ENCODE assay signal across 9 cellular contexts in genomic region chr4:131644619-131645018, GRCh38.
DNase-seq lines count a peak whose midpoint lies in the region; ATAC-seq and TF ChIP-seq lines count a peak whose summit lies in the region.
"Had no signal": no experiment of that assay in that cellular context is flagged by ENCODE, and none has a peak within 500 bp of the region (broad histone marks: within the 10 kb centered on the region; RNA-seq: fewer than 3 reads in every experiment).

No MANE protein-coding gene starts in this region.

- H3K36me3 ChIP-seq in RWPE2 (ENCODE audit: low read depth), result no peaks in the 10 kb centered on the region

- no peaks in the 10 kb centered on the region for H3K27me3 ChIP-seq in RWPE2 (ENCODE audit: insufficient read depth, poor library complexity, severe bottlenecking)

- peaks cover 17% of the 10 kb centered on the region for H3K9me3 Mint-ChIP-seq in natural killer cell treated with Interleukin-12 subunit alpha and Interleukin-12 subunit beta and Interleukin-15 and Interleukin-18, amount 100 ng/mL, for 72 hours
- H3K9me3 Mint-ChIP-seq in activated CD8-positive, alpha-beta T cell treated with anti-CD3 and anti-CD28 coated beads for 36 hours, result peaks cover 5% of the 10 kb centered on the region

- H3K9me3 ChIP-seq in RWPE2 (ENCODE audit: severe bottlenecking), result no peaks in the 10 kb centered on the region

- no peaks in the 10 kb centered on the region for H3K27me3 Mint-ChIP-seq in natural killer cell treated with Interleukin-12 subunit alpha and Interleukin-12 subunit beta and Interleukin-15 and Interleukin-18, amount 100 ng/mL, for 72 hours
- no peaks in the 10 kb centered on the region for H3K27me3 Mint-ChIP-seq in activated CD8-positive, alpha-beta T cell treated with anti-CD3 and anti-CD28 coated beads for 36 hours

- H3K36me3 Mint-ChIP-seq in natural killer cell treated with Interleukin-12 subunit alpha and Interleukin-12 subunit beta and Interleukin-15 and Interleukin-18, amount 100 ng/mL, for 72 hours, result no peaks in the 10 kb centered on the region
- H3K36me3 Mint-ChIP-seq in activated CD8-positive, alpha-beta T cell treated with anti-CD3 and anti-CD28 coated beads for 36 hours (ENCODE audit: low read depth), result no peaks in the 10 kb centered on the region

- POLR2A ChIA-PET in activated CD8-positive, alpha-beta T cell treated with anti-CD3 and anti-CD28 coated beads for 36 hours (lab: Charles Lee), result no interaction called here

- no peak overlapping the region for H3K27ac Mint-ChIP-seq in natural killer cell treated with Interleukin-12 subunit alpha and Interleukin-12 subunit beta and Interleukin-15 and Interleukin-18, amount 100 ng/mL, for 72 hours
- no peak overlapping the region for H3K27ac Mint-ChIP-seq in activated CD8-positive, alpha-beta T cell treated with anti-CD3 and anti-CD28 coated beads for 36 hours

- no peak overlapping the region for H3K4me3 ChIP-seq in RWPE2 (ENCODE audit: severe bottlenecking)

- no peak overlapping the region for H3K4me3 Mint-ChIP-seq in natural killer cell treated with Interleukin-12 subunit alpha and Interleukin-12 subunit beta and Interleukin-15 and Interleukin-18, amount 100 ng/mL, for 72 hours
- no peak overlapping the region for H3K4me3 Mint-ChIP-seq in activated CD8-positive, alpha-beta T cell treated with anti-CD3 and anti-CD28 coated beads for 36 hours

- CTCF ChIA-PET in activated CD8-positive, alpha-beta T cell treated with anti-CD3 and anti-CD28 coated beads for 36 hours (lab: Charles Lee), result no interaction called here

- ATAC-seq in RWPE2 (ENCODE audit: low read depth) (peak; percentile 73; the same call in 2 of the 3 replicates), HG03521 (IDR thresholded peaks at IDR 0.05; ENCODE audit: unreplicated experiment) (no peak), GM18909 (IDR thresholded peaks at IDR 0.05; ENCODE audit: poor library complexity, unreplicated experiment) (no peak)
- no peak for ATAC-seq in natural killer cell treated with Interleukin-12 subunit alpha and Interleukin-12 subunit beta and Interleukin-15 and Interleukin-18, amount 100 ng/mL, for 72 hours
- no peak for ATAC-seq in activated CD8-positive, alpha-beta T cell treated with anti-CD3 and anti-CD28 coated beads for 36 hours

- H3K4me1 Mint-ChIP-seq in natural killer cell treated with Interleukin-12 subunit alpha and Interleukin-12 subunit beta and Interleukin-15 and Interleukin-18, amount 100 ng/mL, for 72 hours (ENCODE audit: low read depth in 2 of 2), result no peaks in the 10 kb centered on the region
- no peaks in the 10 kb centered on the region for H3K4me1 Mint-ChIP-seq in activated CD8-positive, alpha-beta T cell treated with anti-CD3 and anti-CD28 coated beads for 36 hours (ENCODE audit: low read depth)

- TF ChIP-seq CTCF in RWPE2 (IDR thresholded peaks at IDR 0.05; ENCODE audit: poor library complexity, severe bottlenecking), result peak; percentile 79
- TF ChIP-seq CTCF in activated CD8-positive, alpha-beta T cell treated with anti-CD3 and anti-CD28 coated beads for 36 hours (IDR thresholded peaks at IDR 0.05), result no peak

- H3K4me1 ChIP-seq in RWPE2 (ENCODE audit: insufficient read depth, poor library complexity, severe bottlenecking), result no peaks in the 10 kb centered on the region

- no peak overlapping the region for H3K27ac ChIP-seq in RWPE2 (ENCODE audit: poor library complexity, severe bottlenecking)

- intact Hi-C loops in activated CD8-positive, alpha-beta T cell treated with anti-CD3 and anti-CD28 coated beads for 36 hours (cut with micrococcal nuclease), result no loop called here

- peak; percentile 29 for DNase-seq in A172 (ENCODE audit: low spot score)
- DNase-seq in H4 (ENCODE audit: low spot score), result peak; percentile 24
- no peak for DNase-seq in RWPE2 (ENCODE audit: low spot score)
- peak; percentile 30 for DNase-seq in fibroblast of the conjunctiva (ENCODE audit: low read depth)
- DNase-seq in natural killer cell treated with Interleukin-12 subunit alpha and Interleukin-12 subunit beta and Interleukin-15 and Interleukin-18, amount 100 ng/mL, for 72 hours (ENCODE audit: low spot score), result no peak
- no peak for DNase-seq in activated CD8-positive, alpha-beta T cell treated with anti-CD3 and anti-CD28 coated beads for 36 hours
- DNase-seq: COR-L47 had no signal

Comparison
In these comparisons a context has a peak if more than half of its experiments do, and no peak if none do; other contexts are left out.
1. DNase-seq: peak in A172 (single experiment), H4 (single experiment) and fibroblast of the conjunctiva (single experiment); none in RWPE2 (single experiment), natural killer cell treated with Interleukin-12 subunit alpha and Interleukin-12 subunit beta and Interleukin-15 and Interleukin-18, amount 100 ng/mL, for 72 hours (single experiment) and activated CD8-positive, alpha-beta T cell treated with anti-CD3 and anti-CD28 coated beads for 36 hours (single experiment).